19 cellular contexts compared by ENCODE assay signal in genomic region chr3:195820901-195821300, GRCh38. TPM values are rescaled to one million over a fixed set of nuclear protein-coding genes. Genes with fewer than 3 reads are reported as not detected.
A peak's percentile ranks its signal among the peaks of the same experiment; 100 is the strongest.
DNase-seq lines count a peak whose midpoint lies in the region; ATAC-seq and TF ChIP-seq lines count a peak whose summit lies in the region.
"Had no signal": no experiment of that assay in that cellular context is flagged by ENCODE, and none has a peak within 500 bp of the region (broad histone marks: within the 10 kb centered on the region; RNA-seq: fewer than 3 reads in every experiment).

No MANE protein-coding gene starts in this region.

- no peak overlapping the region for H3K27ac Mint-ChIP-seq in activated CD8-positive, alpha-beta T cell treated with anti-CD3 and anti-CD28 coated beads, Interleukin-2, amount 10 ng/mL, durations not matched to agents 7 days and 5 days
- H3K27ac Mint-ChIP-seq: CD14-positive monocyte; CD8-positive, alpha-beta T cell had no signal

- H3K36me3 ChIP-seq in heart right ventricle (no peaks in the 10 kb centered on the region), osteoblast (ENCODE audit: insufficient read depth, low read length) (no peaks in the 10 kb centered on the region)
- H3K36me3 ChIP-seq: HAP-1 had no signal

- H2AFZ ChIP-seq in osteoblast (ENCODE audit: low read length): no peak overlapping the region

- WGBS in heart right ventricle, 2 donors: 81 to 88% methylated on average over 5 of the region's 5 CpGs

- H3K4me3 ChIP-seq in heart right ventricle (no peak overlapping the region), osteoblast (ENCODE audit: insufficient read depth, low read length) (no peak overlapping the region)
- H3K4me3 ChIP-seq: HAP-1 had no signal

- CTCF ChIA-PET in activated CD8-positive, alpha-beta T cell treated with anti-CD3 and anti-CD28 coated beads, Interleukin-2, amount 10 ng/mL, durations not matched to agents 7 days and 5 days (lab: Charles Lee): no interaction called here

- no peak overlapping the region for H3K4me3 Mint-ChIP-seq in activated CD8-positive, alpha-beta T cell treated with anti-CD3 and anti-CD28 coated beads, Interleukin-2, amount 10 ng/mL, durations not matched to agents 7 days and 5 days
- H3K4me3 Mint-ChIP-seq: CD14-positive monocyte; CD8-positive, alpha-beta T cell had no signal

- peaks cover 3% of the 10 kb centered on the region for H3K4me1 Mint-ChIP-seq in activated CD8-positive, alpha-beta T cell treated with anti-CD3 and anti-CD28 coated beads, Interleukin-2, amount 10 ng/mL, durations not matched to agents 7 days and 5 days (ENCODE audit: low read depth)
- H3K4me1 Mint-ChIP-seq: CD14-positive monocyte had no signal

- H3K27me3 Mint-ChIP-seq in activated CD8-positive, alpha-beta T cell treated with anti-CD3 and anti-CD28 coated beads, Interleukin-2, amount 10 ng/mL, durations not matched to agents 7 days and 5 days (ENCODE audit: low read depth): peaks cover 5% of the 10 kb centered on the region

- TF ChIP-seq CTCF in heart right ventricle (IDR thresholded peaks at IDR 0.05) (no peak), osteoblast (IDR thresholded peaks at IDR 0.05; ENCODE audit: extremely low read depth, low read depth, low read length) (no peak)

- ATAC-seq in Right ventricle myocardium superior (ENCODE audit: poor library complexity) (no peak), heart right ventricle (no peak), esophagus mucosa (peak; percentile 6)
- no peak for ATAC-seq in activated CD8-positive, alpha-beta T cell treated with anti-CD3 and anti-CD28 coated beads, Interleukin-2, amount 10 ng/mL, durations not matched to agents 7 days and 5 days
- ATAC-seq: CD8-positive, alpha-beta T cell had no signal

- intact Hi-C loops in Right ventricle myocardium superior (cut with DNase I): no loop called here
- intact Hi-C loops in heart right ventricle (cut with DNase I): no loop called here

- H3K27ac ChIP-seq in heart right ventricle: no peak overlapping the region
- no peak overlapping the region for H3K27ac ChIP-seq in osteoblast (ENCODE audit: low read depth, low read length)
- H3K27ac ChIP-seq: 22Rv1, HL-60 had no signal

- peaks cover 0 to 55% (median 20%) of the 10 kb centered on the region in 7 donors for H3K27me3 ChIP-seq in heart right ventricle
- H3K27me3 ChIP-seq in osteoblast (ENCODE audit: insufficient read depth, low read length): peaks cover 13% of the 10 kb centered on the region

- H3K4me2 ChIP-seq in osteoblast (ENCODE audit: insufficient read depth, low read length): no peak overlapping the region

- POLR2A ChIA-PET in activated CD8-positive, alpha-beta T cell treated with anti-CD3 and anti-CD28 coated beads, Interleukin-2, amount 10 ng/mL, durations not matched to agents 7 days and 5 days (lab: Charles Lee): no interaction called here

- no peaks in the 10 kb centered on the region for H3K9me3 ChIP-seq in heart right ventricle
- no peaks in the 10 kb centered on the region for H3K9me3 ChIP-seq in osteoblast (ENCODE audit: low read depth, low read length)
- H3K9me3 ChIP-seq: HAP-1 had no signal

- peak; percentile 17 for DNase-seq in Right ventricle myocardium superior
- no peak for DNase-seq in heart right ventricle
- peak; percentile 21 for DNase-seq in osteoblast (ENCODE audit: insufficient read length, low spot score, missing footprints)
- DNase-seq in activated CD8-positive, alpha-beta T cell treated with anti-CD3 and anti-CD28 coated beads, Interleukin-2, amount 10 ng/mL, durations not matched to agents 7 days and 5 days: no peak
- DNase-seq in nucleus accumbens (lab: John Stamatoyannopoulos, UW): no peak
- no peak for DNase-seq in stimulated activated CD4-positive, alpha-beta T cell treated with anti-CD3 and anti-CD28 coated beads, Interleukin-15, amount 100 ng/mL, for 24 hours
- DNase-seq in activated T-cell treated with anti-CD3 and anti-CD28 coated beads, Interleukin-2, amount 50 U/mL, for 1 hour: no peak
- DNase-seq: CD8-positive, alpha-beta T cell; COR-L47; DND-41; GDM1; GOT3 had no signal

- H3K9me3 Mint-ChIP-seq in activated CD8-positive, alpha-beta T cell treated with anti-CD3 and anti-CD28 coated beads, Interleukin-2, amount 10 ng/mL, durations not matched to agents 7 days and 5 days (ENCODE audit: insufficient read depth): no peaks in the 10 kb centered on the region
- H3K9me3 Mint-ChIP-seq: CD8-positive, alpha-beta T cell had no signal

- H3K36me3 Mint-ChIP-seq in activated CD8-positive, alpha-beta T cell treated with anti-CD3 and anti-CD28 coated beads, Interleukin-2, amount 10 ng/mL, durations not matched to agents 7 days and 5 days (ENCODE audit: low read depth): no peaks in the 10 kb centered on the region
- H3K36me3 Mint-ChIP-seq: CD14-positive monocyte; CD8-positive, alpha-beta T cell had no signal

- no peaks in the 10 kb centered on the region for H4K20me1 ChIP-seq in osteoblast (ENCODE audit: insufficient read depth, low read length)

- no peaks in the 10 kb centered on the region for H3K79me2 ChIP-seq in osteoblast (ENCODE audit: insufficient read depth, low read length)

- H3K4me1 ChIP-seq in heart right ventricle (peaks cover 0 to 3% (median 0%) of the 10 kb centered on the region in 9 donors), osteoblast (ENCODE audit: insufficient read depth, low read length) (no peaks in the 10 kb centered on the region)
- H3K4me1 ChIP-seq: HAP-1 had no signal

RNA-seq across cellular contexts. Expression of gene MUC4, which starts 9.2 kb away (rescaled TPM):
- total RNA-seq in Right ventricle myocardium superior (not detected), heart right ventricle (not detected), esophagus mucosa (43.5 TPM), osteoblast (not detected in 2 replicates)
- polyA plus RNA-seq in heart right ventricle: under 1 TPM in 1 of 2 donors, not detected in 1; 0.01 TPM
- under 1 TPM in 1 of 2 experiments, not detected in 1; 0.05 TPM for total RNA-seq in activated CD8-positive, alpha-beta T cell treated with anti-CD3 and anti-CD28 coated beads, Interleukin-2, amount 10 ng/mL, durations not matched to agents 7 days and 5 days
- total RNA-seq: A673; CD8-positive, alpha-beta T cell had no signal
- polyA plus RNA-seq: BJ, CD14-positive monocyte had no signal

Comparison
In these comparisons a context has a peak if more than half of its experiments do, and no peak if none do; other contexts are left out.
1. DNase-seq: peak in Right ventricle myocardium superior (single experiment) and osteoblast (single experiment); none in heart right ventricle (0 of 2), activated CD8-positive, alpha-beta T cell treated with anti-CD3 and anti-CD28 coated beads, Interleukin-2, amount 10 ng/mL, durations not matched to agents 7 days and 5 days (single experiment), nucleus accumbens (0 of 56), stimulated activated CD4-positive, alpha-beta T cell treated with anti-CD3 and anti-CD28 coated beads, Interleukin-15, amount 100 ng/mL, for 24 hours (single experiment) and activated T-cell treated with anti-CD3 and anti-CD28 coated beads, Interleukin-2, amount 50 U/mL, for 1 hour (single experiment).
2. RNA of gene MUC4, which starts 9.2 kb away (total RNA-seq): 43.5 TPM in esophagus mucosa (single experiment); 0.05 TPM in activated CD8-positive, alpha-beta T cell treated with anti-CD3 and anti-CD28 coated beads, Interleukin-2, amount 10 ng/mL, durations not matched to agents 7 days and 5 days, not detected in Right ventricle myocardium superior (single experiment), not detected in heart right ventricle and not detected in osteoblast; every median in the first group is over 10 times any median in the second.